ENCODE assay signal across 8 cellular contexts in the genomic region with DNA sequence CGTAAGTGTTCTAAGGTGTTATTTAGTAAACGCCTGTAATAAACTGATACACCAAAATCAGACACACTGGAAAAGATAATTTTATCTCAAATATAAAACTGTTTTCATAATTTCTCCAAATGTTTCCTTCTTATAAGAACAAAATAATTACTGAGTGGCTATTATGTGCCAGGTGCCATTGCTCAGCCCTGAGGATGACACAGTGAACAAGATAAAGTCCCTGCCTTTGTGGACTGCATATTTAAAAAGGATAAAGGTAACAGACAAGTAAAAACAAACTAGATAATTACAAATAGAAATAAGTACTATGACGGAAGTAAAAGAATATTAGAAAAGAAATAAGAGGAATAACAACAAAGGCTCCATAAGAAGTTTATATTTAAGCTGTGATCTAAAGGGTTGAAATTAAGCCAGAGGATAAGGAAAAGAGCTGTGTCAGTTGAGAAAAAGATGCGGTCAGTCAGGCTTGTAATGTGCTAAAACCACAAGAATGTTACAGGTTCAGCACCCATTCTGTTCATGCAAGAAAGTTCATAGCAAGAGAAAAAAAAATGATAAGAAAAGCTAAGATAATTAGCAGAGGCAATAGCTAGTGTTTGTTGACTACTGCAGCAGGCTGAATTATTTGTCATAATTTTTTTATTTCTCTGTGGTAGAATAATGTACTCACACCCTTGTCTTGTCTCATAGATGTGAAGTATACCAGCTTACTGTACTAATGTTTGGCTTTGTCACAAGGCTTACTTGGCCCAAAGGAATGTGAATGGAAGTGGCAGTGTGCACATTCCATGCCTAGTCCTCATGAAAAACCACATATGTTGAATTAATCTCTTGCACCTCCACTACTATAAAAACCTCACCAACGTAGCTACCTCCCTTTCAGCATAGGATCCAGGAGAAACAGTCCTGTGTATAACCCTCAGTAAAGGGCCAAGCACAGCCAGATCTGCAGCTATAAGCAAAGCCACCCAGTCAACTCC.
DNase-seq lines count a peak whose midpoint lies in the region; ATAC-seq lines count a peak whose summit lies in the region.

No MANE protein-coding gene starts in this region.

- no peak overlapping the region for H3K27ac ChIP-seq in substantia nigra (ENCODE audit: low read depth, low read length, poor library complexity, severe bottlenecking)

- DNase-seq in GM04504 (ENCODE audit: low read depth) (peak; percentile 44), RPMI7951 (ENCODE audit: low read depth) (peak; percentile 95), left colon (no peak), substantia nigra (lab: John Stamatoyannopoulos, UW) (no peak), NCI-H82 (lab: John Stamatoyannopoulos, UW) (no peak)
- DNase-seq in activated CD4-positive, alpha-beta T cell treated with anti-CD3 and anti-CD28 coated beads for 48 hours: no peak

- intact Hi-C loops in left colon (cut with DNase I, micrococcal nuclease): no loop called here

- ATAC-seq in HG02763 (IDR thresholded peaks at IDR 0.05; ENCODE audit: unreplicated experiment) (peak; percentile 71), left colon (peak; percentile 96), HG03045 (IDR thresholded peaks at IDR 0.05; ENCODE audit: unreplicated experiment) (no peak)

Comparison
In these comparisons a context has a peak if more than half of its experiments do, and no peak if none do; other contexts are left out.
1. DNase-seq: peak in GM04504 (single experiment) and RPMI7951 (single experiment); none in left colon (0 of 2), substantia nigra (0 of 49), activated CD4-positive, alpha-beta T cell treated with anti-CD3 and anti-CD28 coated beads for 48 hours (single experiment) and NCI-H82 (single experiment).